ENCODE assay signal across 21 cellular contexts in the genomic region with DNA sequence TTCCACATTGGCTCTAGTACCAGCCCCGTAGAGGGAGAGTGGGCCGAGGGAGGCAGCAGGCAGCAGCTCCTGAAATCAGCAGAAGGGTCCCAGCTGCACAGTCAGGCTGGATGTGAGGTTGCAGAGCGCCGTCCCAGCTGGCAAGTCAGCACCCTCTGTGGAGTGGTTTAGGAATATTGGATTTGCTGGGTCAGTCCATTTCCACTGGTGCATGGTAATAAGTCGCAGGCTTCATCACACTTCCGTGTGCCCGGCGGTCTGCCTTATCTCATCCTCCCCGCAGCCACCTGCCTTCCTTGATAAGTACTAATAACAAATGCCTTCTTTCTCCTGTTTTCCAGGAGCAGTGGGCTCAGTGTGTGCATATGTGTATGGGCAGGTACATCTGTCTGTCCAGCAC.
"Had no signal": no experiment of that assay in that cellular context is flagged by ENCODE, and none has a peak within 500 bp of the region (broad histone marks: within the 10 kb centered on the region; RNA-seq: fewer than 3 reads in every experiment).

No MANE protein-coding gene starts in this region.

- H3K36me3 ChIP-seq: adrenal gland, breast epithelium, prostate gland, right atrium auricular region, thyroid gland, WERI-Rb-1 had no signal

- H3K4me2 ChIP-seq: hepatocyte had no signal

- H2AFZ ChIP-seq: hepatocyte had no signal

- H3K4me3 ChIP-seq: adrenal gland, breast epithelium, hepatocyte, prostate gland, right atrium auricular region, thyroid gland had no signal

- H3K4me1 ChIP-seq: adrenal gland, breast epithelium, prostate gland had no signal

- H3K27me3 ChIP-seq: adrenal gland, breast epithelium, hepatocyte, right atrium auricular region, thyroid gland had no signal

- DNase-seq: activated CD4-positive, alpha-beta T cell treated with anti-CD3 and anti-CD28 coated beads for 1 hour; activated CD4-positive, alpha-beta T cell treated with anti-CD3 and anti-CD28 coated beads, Interleukin-2, amount 50 U/mL, for 4 hours; activated gamma-delta T cell treated with Interleukin-2 at 50 U/mL for 16 hours; activated T-cell treated with anti-CD3 and anti-CD28 coated beads for 4 hours; adrenal gland; cortex of kidney; effector CD4-positive, alpha-beta T cell; mammary epithelial cell; midbrain; stimulated activated CD4-positive, alpha-beta T cell treated with anti-CD3 and anti-CD28 coated beads, Interleukin-2, amount 100 ng/mL, for 24 hours; stimulated activated naive CD4-positive, alpha-beta T cell treated with Interleukin-2 at 50 U/mL for 16 hours; T1000; thyroid gland; WERI-Rb-1 had no signal

- H3K79me2 ChIP-seq: hepatocyte had no signal

- H3K9me3 ChIP-seq: adrenal gland, breast epithelium, prostate gland, right atrium auricular region, thyroid gland had no signal

- ATAC-seq: activated naive CD4-positive, alpha-beta T cell treated with anti-CD3 and anti-CD28 coated beads, Interleukin-2, amount 50 U/mL, for 72 hours had no signal

- H3K27ac ChIP-seq: adrenal gland, breast epithelium, hepatocyte, prostate gland, thyroid gland, WERI-Rb-1 had no signal

- FAIRE-seq: astrocyte, islet of Langerhans had no signal
